In genomic region chr3:27378331-27378730, GRCh38 we compare ENCODE assay signal across 20 cellular contexts. TPM values are rescaled to one million over a fixed set of nuclear protein-coding genes. Genes with fewer than 3 reads are reported as not detected.
"Had no signal": no experiment of that assay in that cellular context is flagged by ENCODE, and none has a peak within 500 bp of the region (broad histone marks: within the 10 kb centered on the region; RNA-seq: fewer than 3 reads in every experiment).

No MANE protein-coding gene starts in this region.

- H3K9me3 ChIP-seq: breast epithelium, esophagus squamous epithelium, lower lobe of right lung, SJCRH30 had no signal

- H3K27ac Mint-ChIP-seq: stimulated activated naive B cell treated with anti-CD40 and anti-IgM and Interleukin-4, amounts not matched to agents 10 μg/mL and 1 μg/mL and 100 μg/mL, for 72 hours had no signal

- ATAC-seq: activated naive CD4-positive, alpha-beta T cell treated with anti-CD3 and anti-CD28 coated beads, Interleukin-2, amount 50 U/mL, for 72 hours; left cardiac atrium; lower lobe of right lung; right cardiac atrium; stimulated activated naive B cell treated with anti-CD40 and anti-IgM and Interleukin-4, amounts not matched to agents 10 μg/mL and 1 μg/mL and 100 μg/mL, for 72 hours had no signal

- H3K4me1 ChIP-seq: breast epithelium, esophagus squamous epithelium, lower lobe of right lung, parathyroid adenoma, SJCRH30 had no signal

- H3K36me3 ChIP-seq: breast epithelium had no signal

- H3K4me1 Mint-ChIP-seq: immature natural killer cell; stimulated activated naive B cell treated with anti-CD40 and anti-IgM and Interleukin-4, amounts not matched to agents 10 μg/mL and 1 μg/mL and 100 μg/mL, for 72 hours had no signal

- FAIRE-seq: endometrium had no signal

- H3K27ac ChIP-seq: breast epithelium, esophagus squamous epithelium, lower lobe of right lung, parathyroid adenoma, SJCRH30, WERI-Rb-1 had no signal

- H3K9me3 Mint-ChIP-seq: activated naive CD4-positive, alpha-beta T cell treated with anti-CD3 and anti-CD28 coated beads, Interleukin-2, amount 50 U/mL, for 72 hours; immature natural killer cell; stimulated activated naive B cell treated with anti-CD40 and anti-IgM and Interleukin-4, amounts not matched to agents 10 μg/mL and 1 μg/mL and 100 μg/mL, for 72 hours had no signal

- H3K36me3 Mint-ChIP-seq: activated naive CD4-positive, alpha-beta T cell treated with anti-CD3 and anti-CD28 coated beads, Interleukin-2, amount 50 U/mL, for 72 hours had no signal

- H3K27me3 ChIP-seq: breast epithelium, esophagus squamous epithelium, SJCRH30 had no signal

- DNase-seq: activated CD4-positive, alpha-beta T cell treated with anti-CD3 and anti-CD28 coated beads for 48 hours; amygdala; esophagus squamous epithelium; foreskin fibroblast; glutamatergic neuron; immature natural killer cell; left cardiac atrium; lower lobe of right lung; midbrain; right cardiac atrium; SJCRH30; stimulated activated naive B cell treated with anti-CD40 and anti-IgM and Interleukin-4, amounts not matched to agents 10 μg/mL and 1 μg/mL and 100 μg/mL, for 72 hours; SW 1271; trophoblast cell; WERI-Rb-1 had no signal

- H3K4me3 ChIP-seq: breast epithelium, esophagus squamous epithelium, lower lobe of right lung, SJCRH30, smooth muscle cell had no signal

- H3K27me3 Mint-ChIP-seq: stimulated activated naive B cell treated with anti-CD40 and anti-IgM and Interleukin-4, amounts not matched to agents 10 μg/mL and 1 μg/mL and 100 μg/mL, for 72 hours had no signal

- H3K4me3 Mint-ChIP-seq: immature natural killer cell; stimulated activated naive B cell treated with anti-CD40 and anti-IgM and Interleukin-4, amounts not matched to agents 10 μg/mL and 1 μg/mL and 100 μg/mL, for 72 hours had no signal

RNA-seq across cellular contexts. Expression of gene NEK10, which starts 9.1 kb away (rescaled TPM):
- polyA plus RNA-seq: smooth muscle cell had no signal
